9 cellular contexts compared by ENCODE assay signal in genomic region chr7:112430649-112431048, GRCh38. TPM values are rescaled to one million over a fixed set of nuclear protein-coding genes. Genes with fewer than 3 reads are reported as not detected.
"Had no signal": no experiment of that assay in that cellular context is flagged by ENCODE, and none has a peak within 500 bp of the region (broad histone marks: within the 10 kb centered on the region; RNA-seq: fewer than 3 reads in every experiment).

No MANE protein-coding gene starts in this region.

- DNase-seq: GOT3, H7, HCEC 1CT, IMR-90, KBM-7 had no signal

- H3K4me2 ChIP-seq: KMS-11 had no signal

- H3K9ac ChIP-seq: KMS-11 had no signal

- FAIRE-seq: HTR-8/SVneo had no signal

- H3K27ac ChIP-seq: KMS-11 had no signal

RNA-seq across cellular contexts. Expression of gene LSMEM1, which starts 50.1 kb away (rescaled TPM):
- total RNA-seq: H4, HT-29, IMR-90 had no signal
